ENCODE assay signal across 8 cellular contexts in genomic region chr4:57163530-57164459, GRCh38. TPM values are rescaled to one million over a fixed set of nuclear protein-coding genes. Genes with fewer than 3 reads are reported as not detected.
DNase-seq lines count a peak whose midpoint lies in the region; TF ChIP-seq lines count a peak whose summit lies in the region.

No MANE protein-coding gene starts in this region.

- H3K27me3 Mint-ChIP-seq in activated naive CD4-positive, alpha-beta T cell treated with anti-CD3 and anti-CD28 coated beads for 36 hours (ENCODE audit: low read depth): peaks cover 18% of the 10 kb centered on the region

- no peaks in the 10 kb centered on the region for H3K9me3 ChIP-seq in HAP-1
- no peaks in the 10 kb centered on the region for H3K9me3 ChIP-seq in SJSA1 (replicated peaks)
- no peaks in the 10 kb centered on the region for H3K9me3 ChIP-seq in neutrophil
- H3K9me3 ChIP-seq in subcutaneous abdominal adipose tissue (ENCODE audit: control insufficient read depth in 5 of 5, low read length in 5 of 5): no peaks in the 10 kb centered on the region

- in situ Hi-C loops in G401 (cut with HindIII; ENCODE audit: low sequenced_read_pairs): no loop called here
- in situ Hi-C loops in HAP-1 (cut with MboI; ENCODE audit: low sequenced_read_pairs): loop anchor here (10.0 kb wide), 1 partner anchor 261 kb away; no protein-coding TSS in a partner anchor

- no peaks in the 10 kb centered on the region for H3K36me3 ChIP-seq in HAP-1 (replicated peaks)
- no peaks in the 10 kb centered on the region for H3K36me3 ChIP-seq in SJSA1
- no peaks in the 10 kb centered on the region for H3K36me3 ChIP-seq in neutrophil
- H3K36me3 ChIP-seq in subcutaneous abdominal adipose tissue (ENCODE audit: control insufficient read depth in 5 of 5, insufficient read depth in 5 of 5, low read length in 5 of 5): no peaks in the 10 kb centered on the region

- peak; percentile 85 for TF ChIP-seq CTCF in neutrophil (IDR thresholded peaks at IDR 0.05)

- H3K27ac Mint-ChIP-seq in activated naive CD4-positive, alpha-beta T cell treated with anti-CD3 and anti-CD28 coated beads for 36 hours: no peak overlapping the region

- H3K4me1 Mint-ChIP-seq in activated naive CD4-positive, alpha-beta T cell treated with anti-CD3 and anti-CD28 coated beads for 36 hours (ENCODE audit: low read depth): peaks cover 8% of the 10 kb centered on the region

- DNase-seq in G401 (ENCODE audit: low spot score) (peak; percentile 72), HAP-1 (ENCODE audit: low spot score in 2 of 2) (peak; percentile 69 to 86), M059J (ENCODE audit: low read depth) (peak; percentile 60), SJSA1 (ENCODE audit: low read depth in 1 of 2, low spot score in 2 of 2) (peak; percentile 84 to 89), germinal center (ENCODE audit: low spot score) (peak; percentile 62)
- peak; percentile 78 for DNase-seq in activated naive CD4-positive, alpha-beta T cell treated with anti-CD3 and anti-CD28 coated beads for 36 hours

- H3K27me3 ChIP-seq in HAP-1 (ENCODE audit: low read depth) (no peaks in the 10 kb centered on the region; the same call in 1 of the 2 replicates), SJSA1 (replicated peaks) (peaks cover 4% of the 10 kb centered on the region; the same call in 1 of the 2 replicates), neutrophil (peaks cover 39% of the 10 kb centered on the region), subcutaneous abdominal adipose tissue (ENCODE audit: control insufficient read depth in 5 of 5, insufficient read depth in 4 of 5, low read length in 5 of 5) (no peaks in the 10 kb centered on the region)

- H3K27ac ChIP-seq in SJSA1 (peak overlapping the region; percentile 33), neutrophil (no peak overlapping the region), subcutaneous abdominal adipose tissue (ENCODE audit: low read depth, low read length) (no peak overlapping the region)

- peak overlapping the region; percentile 74 for H3K4me3 Mint-ChIP-seq in activated naive CD4-positive, alpha-beta T cell treated with anti-CD3 and anti-CD28 coated beads for 36 hours

- no peaks in the 10 kb centered on the region for H3K9me3 Mint-ChIP-seq in activated naive CD4-positive, alpha-beta T cell treated with anti-CD3 and anti-CD28 coated beads for 36 hours

- H3K36me3 Mint-ChIP-seq in activated naive CD4-positive, alpha-beta T cell treated with anti-CD3 and anti-CD28 coated beads for 36 hours (ENCODE audit: low read depth): no peaks in the 10 kb centered on the region

- peak overlapping the region; percentile 34 for H3K4me3 ChIP-seq in HAP-1
- peak overlapping the region; percentile 45 for H3K4me3 ChIP-seq in SJSA1
- peak overlapping the region; percentile 54 to 62 for H3K4me3 ChIP-seq in neutrophil (ENCODE audit: low read depth in 1 of 2, low read length in 1 of 2)
- peak overlapping the region; percentile 71 to 89 (median 77) for H3K4me3 ChIP-seq in subcutaneous abdominal adipose tissue (ENCODE audit: low read depth in 1 of 5, low read length in 5 of 5)

- intact Hi-C loops in activated naive CD4-positive, alpha-beta T cell treated with anti-CD3 and anti-CD28 coated beads for 36 hours (cut with micrococcal nuclease): loop anchor here (5.0 kb wide), 2 partner anchors 264 to 899 kb away; no protein-coding TSS in a partner anchor

- H3K4me1 ChIP-seq in HAP-1: peaks cover 3% of the 10 kb centered on the region; the same call in 1 of the 2 replicates
- peaks cover 9% of the 10 kb centered on the region for H3K4me1 ChIP-seq in SJSA1 (replicated peaks)
- peaks cover 10 to 12% of the 10 kb centered on the region in 2 experiments for H3K4me1 ChIP-seq in neutrophil (ENCODE audit: control insufficient read depth in 1 of 2, insufficient read depth in 1 of 2, low read depth in 1 of 2, low read length in 1 of 2)
- H3K4me1 ChIP-seq in subcutaneous abdominal adipose tissue (ENCODE audit: control insufficient read depth in 5 of 5, insufficient read depth in 5 of 5, low read length in 5 of 5): peaks cover 0 to 12% (median 10%) of the 10 kb centered on the region in 5 donors

- H3K9ac ChIP-seq in subcutaneous abdominal adipose tissue (ENCODE audit: low read length in 5 of 5): peak overlapping the region in 4 of 5 donors; percentile 34 to 81 (median 66)

- CTCF ChIA-PET in activated naive CD4-positive, alpha-beta T cell treated with anti-CD3 and anti-CD28 coated beads for 36 hours (lab: Charles Lee): interaction anchor here (0.6 to 2.9 kb wide), 54 partner anchors 8 to 1619 kb away, joined by 3 to 21 read pairs (median 3); no protein-coding TSS in a partner anchor

RNA-seq across cellular contexts. Expression of gene IGFBP7, which starts 53.6 kb away (rescaled TPM):
- 11.1 and 18.2 TPM in 2 replicates for total RNA-seq in G401 (2014; rRNA removed; shearing (Covaris generic))
- total RNA-seq in M059J (2014; rRNA removed; shearing (Covaris generic)): 127 and 145 TPM in 2 replicates
- 1,151 and 1,739 TPM in 2 replicates for total RNA-seq in SJSA1 (2014; rRNA removed; shearing (Covaris generic))
- total RNA-seq in activated naive CD4-positive, alpha-beta T cell treated with anti-CD3 and anti-CD28 coated beads for 36 hours: under 1 TPM in 1 of 2 experiments, not detected in 1; 0.17 TPM
